In the genomic region with DNA sequence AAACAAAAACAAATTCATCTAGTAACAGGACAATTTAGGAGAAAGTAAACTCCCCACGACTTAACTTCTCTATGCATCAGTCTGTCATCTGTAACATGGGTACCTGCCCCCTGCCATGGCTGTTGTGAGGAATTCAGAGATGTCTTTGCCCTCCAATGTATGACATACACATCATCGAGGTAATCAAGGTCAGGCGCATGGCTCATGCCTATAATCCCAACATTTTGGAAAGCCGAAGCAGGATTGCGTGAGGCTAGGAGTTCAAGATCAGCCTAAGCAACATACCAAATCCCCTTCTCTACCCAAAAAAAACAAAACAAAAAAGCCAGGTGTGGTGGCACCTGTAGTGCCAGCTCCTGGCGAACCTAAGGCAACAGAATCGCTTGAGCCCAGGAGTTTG, we compare ENCODE assay signal across 1 cellular context.
TF ChIP-seq lines count a peak whose summit lies in the region.

No MANE protein-coding gene starts in this region.

TF ChIP-seq in HepG2, 621 proteins besides CTCF, POLR2A, EP300 and RAD21:
- TF ChIP-seq TCF12 (IDR thresholded peaks at IDR 0.05) (no peak), TCF12 (CRISPR knock-in tag; IDR thresholded peaks at IDR 0.05) (no peak), HMG20A (CRISPR knock-in tag; IDR thresholded peaks at IDR 0.05; ENCODE audit: borderline replicate concordance) (no peak), FOXO1 (CRISPR knock-in tag; IDR thresholded peaks at IDR 0.05) (no peak), ZNF589 (CRISPR knock-in tag; conservative IDR thresholded peaks at IDR 0.05) (no peak), ZSCAN30 (CRISPR knock-in tag; IDR thresholded peaks at IDR 0.05) (no peak), GTF2F1 (IDR thresholded peaks at IDR 0.05; ENCODE audit: low read length) (no peak), MLLT10 (CRISPR knock-in tag; IDR thresholded peaks at IDR 0.05) (no peak), SSRP1 (CRISPR knock-in tag; IDR thresholded peaks at IDR 0.05) (no peak), POLR2AphosphoS5 (IDR thresholded peaks at IDR 0.05; ENCODE audit: low read depth, low read length) (no peak)
- TF ChIP-seq, protein P1, sequence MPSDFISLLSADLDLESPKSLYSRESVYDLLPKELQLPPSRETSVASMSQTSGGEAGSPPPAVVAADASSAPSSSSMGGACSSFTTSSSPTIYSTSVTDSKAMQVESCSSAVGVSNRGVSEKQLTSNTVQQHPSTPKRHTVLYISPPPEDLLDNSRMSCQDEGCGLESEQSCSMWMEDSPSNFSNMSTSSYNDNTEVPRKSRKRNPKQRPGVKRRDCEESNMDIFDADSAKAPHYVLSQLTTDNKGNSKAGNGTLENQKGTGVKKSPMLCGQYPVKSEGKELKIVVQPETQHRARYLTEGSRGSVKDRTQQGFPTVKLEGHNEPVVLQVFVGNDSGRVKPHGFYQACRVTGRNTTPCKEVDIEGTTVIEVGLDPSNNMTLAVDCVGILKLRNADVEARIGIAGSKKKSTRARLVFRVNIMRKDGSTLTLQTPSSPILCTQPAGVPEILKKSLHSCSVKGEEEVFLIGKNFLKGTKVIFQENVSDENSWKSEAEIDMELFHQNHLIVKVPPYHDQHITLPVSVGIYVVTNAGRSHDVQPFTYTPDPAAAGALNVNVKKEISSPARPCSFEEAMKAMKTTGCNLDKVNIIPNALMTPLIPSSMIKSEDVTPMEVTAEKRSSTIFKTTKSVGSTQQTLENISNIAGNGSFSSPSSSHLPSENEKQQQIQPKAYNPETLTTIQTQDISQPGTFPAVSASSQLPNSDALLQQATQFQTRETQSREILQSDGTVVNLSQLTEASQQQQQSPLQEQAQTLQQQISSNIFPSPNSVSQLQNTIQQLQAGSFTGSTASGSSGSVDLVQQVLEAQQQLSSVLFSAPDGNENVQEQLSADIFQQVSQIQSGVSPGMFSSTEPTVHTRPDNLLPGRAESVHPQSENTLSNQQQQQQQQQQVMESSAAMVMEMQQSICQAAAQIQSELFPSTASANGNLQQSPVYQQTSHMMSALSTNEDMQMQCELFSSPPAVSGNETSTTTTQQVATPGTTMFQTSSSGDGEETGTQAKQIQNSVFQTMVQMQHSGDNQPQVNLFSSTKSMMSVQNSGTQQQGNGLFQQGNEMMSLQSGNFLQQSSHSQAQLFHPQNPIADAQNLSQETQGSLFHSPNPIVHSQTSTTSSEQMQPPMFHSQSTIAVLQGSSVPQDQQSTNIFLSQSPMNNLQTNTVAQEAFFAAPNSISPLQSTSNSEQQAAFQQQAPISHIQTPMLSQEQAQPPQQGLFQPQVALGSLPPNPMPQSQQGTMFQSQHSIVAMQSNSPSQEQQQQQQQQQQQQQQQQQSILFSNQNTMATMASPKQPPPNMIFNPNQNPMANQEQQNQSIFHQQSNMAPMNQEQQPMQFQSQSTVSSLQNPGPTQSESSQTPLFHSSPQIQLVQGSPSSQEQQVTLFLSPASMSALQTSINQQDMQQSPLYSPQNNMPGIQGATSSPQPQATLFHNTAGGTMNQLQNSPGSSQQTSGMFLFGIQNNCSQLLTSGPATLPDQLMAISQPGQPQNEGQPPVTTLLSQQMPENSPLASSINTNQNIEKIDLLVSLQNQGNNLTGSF (CRISPR knock-in tag; IDR thresholded peaks at IDR 0.05), result no peak
- TF ChIP-seq, protein P2, sequence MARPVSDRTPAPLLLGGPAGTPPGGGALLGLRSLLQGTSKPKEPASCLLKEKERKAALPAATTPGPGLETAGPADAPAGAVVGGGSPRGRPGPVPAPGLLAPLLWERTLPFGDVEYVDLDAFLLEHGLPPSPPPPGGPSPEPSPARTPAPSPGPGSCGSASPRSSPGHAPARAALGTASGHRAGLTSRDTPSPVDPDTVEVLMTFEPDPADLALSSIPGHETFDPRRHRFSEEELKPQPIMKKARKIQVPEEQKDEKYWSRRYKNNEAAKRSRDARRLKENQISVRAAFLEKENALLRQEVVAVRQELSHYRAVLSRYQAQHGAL (CRISPR knock-in tag; IDR thresholded peaks at IDR 0.05; ENCODE audit: not compliant biosample characterization), result no peak
- TF ChIP-seq, protein P3, sequence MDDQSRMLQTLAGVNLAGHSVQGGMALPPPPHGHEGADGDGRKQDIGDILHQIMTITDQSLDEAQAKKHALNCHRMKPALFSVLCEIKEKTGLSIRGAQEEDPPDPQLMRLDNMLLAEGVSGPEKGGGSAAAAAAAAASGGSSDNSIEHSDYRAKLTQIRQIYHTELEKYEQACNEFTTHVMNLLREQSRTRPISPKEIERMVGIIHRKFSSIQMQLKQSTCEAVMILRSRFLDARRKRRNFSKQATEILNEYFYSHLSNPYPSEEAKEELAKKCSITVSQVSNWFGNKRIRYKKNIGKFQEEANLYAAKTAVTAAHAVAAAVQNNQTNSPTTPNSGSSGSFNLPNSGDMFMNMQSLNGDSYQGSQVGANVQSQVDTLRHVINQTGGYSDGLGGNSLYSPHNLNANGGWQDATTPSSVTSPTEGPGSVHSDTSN (CRISPR knock-in tag; IDR thresholded peaks at IDR 0.05; ENCODE audit: borderline replicate concordance), result no peak
